14 cellular contexts compared by ENCODE assay signal in genomic region chr20:20207872-20208271, GRCh38.
DNase-seq lines count a peak whose midpoint lies in the region; ATAC-seq and TF ChIP-seq lines count a peak whose summit lies in the region.
"Had no signal": no experiment of that assay in that cellular context is flagged by ENCODE, and none has a peak within 500 bp of the region (broad histone marks: within the 10 kb centered on the region; RNA-seq: fewer than 3 reads in every experiment).

No MANE protein-coding gene starts in this region.

- H3K27me3 Mint-ChIP-seq in immature natural killer cell (ENCODE audit: low read depth in 3 of 3): peaks cover 0 to 17% (median 5%) of the 10 kb centered on the region in 3 donors

- no peaks in the 10 kb centered on the region for H3K36me3 ChIP-seq in right lobe of liver
- H3K36me3 ChIP-seq: neutrophil, Peyer's patch had no signal

- peak overlapping the region; percentile 49 to 85 (median 75) for H3K4me3 Mint-ChIP-seq in immature natural killer cell

- no peaks in the 10 kb centered on the region for H3K9me3 ChIP-seq in right lobe of liver
- H3K9me3 ChIP-seq: neutrophil, Peyer's patch had no signal

- H3K27ac ChIP-seq in right lobe of liver: no peak overlapping the region
- H3K27ac ChIP-seq: neutrophil, Peyer's patch had no signal

- H3K4me3 ChIP-seq in right lobe of liver: no peak overlapping the region
- H3K4me3 ChIP-seq: Peyer's patch had no signal

- intact Hi-C loops in right lobe of liver (cut with DNase I): no loop called here

- TF ChIP-seq CTCF in right lobe of liver (IDR thresholded peaks at IDR 0.05): no peak

- peaks cover 0 to 5% (median 0%) of the 10 kb centered on the region in 3 donors for H3K36me3 Mint-ChIP-seq in immature natural killer cell
- H3K36me3 Mint-ChIP-seq: activated naive CD4-positive, alpha-beta T cell treated with anti-CD3 and anti-CD28 coated beads, Interleukin-2, amount 50 U/mL, for 72 hours had no signal

- peak; percentile 78 to 87 (median 80) for DNase-seq in immature natural killer cell
- no peak for DNase-seq in midbrain (lab: John Stamatoyannopoulos, UW)
- no peak for DNase-seq in right lobe of liver
- no peak for DNase-seq in UCSD-AML1 (lab: John Stamatoyannopoulos, UW; ENCODE audit: unreplicated experiment)
- no peak for DNase-seq in retina
- DNase-seq: Kasumi-1; Peyer's patch; stimulated activated CD4-positive, alpha-beta T cell treated with anti-CD3 and anti-CD28 coated beads, Interleukin-12 subunit alpha, Interleukin-12 subunit beta, amount 100 ng/mL, for 4 hours; T1000 had no signal

- no peaks in the 10 kb centered on the region for H3K27me3 ChIP-seq in right lobe of liver
- H3K27me3 ChIP-seq: Peyer's patch had no signal

- H3K27ac Mint-ChIP-seq in immature natural killer cell: peak overlapping the region; percentile 90 to 98 (median 94)
- H3K27ac Mint-ChIP-seq: activated naive CD4-positive, alpha-beta T cell treated with anti-CD3 and anti-CD28 coated beads, Interleukin-2, amount 50 U/mL, for 72 hours had no signal

- ATAC-seq in GM18907 (IDR thresholded peaks at IDR 0.05; ENCODE audit: unreplicated experiment) (peak; percentile 66), GM21529 (IDR thresholded peaks at IDR 0.05; ENCODE audit: unreplicated experiment) (peak; percentile 81), HG03159 (IDR thresholded peaks at IDR 0.05; ENCODE audit: unreplicated experiment) (peak; percentile 65), right lobe of liver (no peak)
- ATAC-seq: activated naive CD4-positive, alpha-beta T cell treated with anti-CD3 and anti-CD28 coated beads, Interleukin-2, amount 50 U/mL, for 72 hours had no signal

- TF ChIP-seq POLR2A in right lobe of liver (IDR thresholded peaks at IDR 0.05): no peak

- no peaks in the 10 kb centered on the region for H3K9me3 Mint-ChIP-seq in immature natural killer cell
- H3K9me3 Mint-ChIP-seq: activated naive CD4-positive, alpha-beta T cell treated with anti-CD3 and anti-CD28 coated beads, Interleukin-2, amount 50 U/mL, for 72 hours had no signal

- WGBS in right lobe of liver (ENCODE audit: insufficient coverage, low coverage, low lambda C conversion rate, missing lambda C conversion rate): 81% methylated on average over 7 of the region's 7 CpGs

- no peaks in the 10 kb centered on the region for H3K4me1 ChIP-seq in right lobe of liver
- H3K4me1 ChIP-seq: Peyer's patch had no signal

- peaks cover 59 to 60% of the 10 kb centered on the region in 2 donors for H3K4me1 Mint-ChIP-seq in immature natural killer cell

Comparison
In these comparisons a context has a peak if more than half of its experiments do, and no peak if none do; other contexts are left out.
1. ATAC-seq: peak in GM18907 (single experiment), GM21529 (single experiment) and HG03159 (single experiment); none in right lobe of liver (0 of 4).
2. DNase-seq: peak in immature natural killer cell (3 of 3); none in midbrain (single experiment), right lobe of liver (0 of 3), UCSD-AML1 (single experiment) and retina (single experiment).